ENCODE assay signal across 1 cellular context in the genomic region with DNA sequence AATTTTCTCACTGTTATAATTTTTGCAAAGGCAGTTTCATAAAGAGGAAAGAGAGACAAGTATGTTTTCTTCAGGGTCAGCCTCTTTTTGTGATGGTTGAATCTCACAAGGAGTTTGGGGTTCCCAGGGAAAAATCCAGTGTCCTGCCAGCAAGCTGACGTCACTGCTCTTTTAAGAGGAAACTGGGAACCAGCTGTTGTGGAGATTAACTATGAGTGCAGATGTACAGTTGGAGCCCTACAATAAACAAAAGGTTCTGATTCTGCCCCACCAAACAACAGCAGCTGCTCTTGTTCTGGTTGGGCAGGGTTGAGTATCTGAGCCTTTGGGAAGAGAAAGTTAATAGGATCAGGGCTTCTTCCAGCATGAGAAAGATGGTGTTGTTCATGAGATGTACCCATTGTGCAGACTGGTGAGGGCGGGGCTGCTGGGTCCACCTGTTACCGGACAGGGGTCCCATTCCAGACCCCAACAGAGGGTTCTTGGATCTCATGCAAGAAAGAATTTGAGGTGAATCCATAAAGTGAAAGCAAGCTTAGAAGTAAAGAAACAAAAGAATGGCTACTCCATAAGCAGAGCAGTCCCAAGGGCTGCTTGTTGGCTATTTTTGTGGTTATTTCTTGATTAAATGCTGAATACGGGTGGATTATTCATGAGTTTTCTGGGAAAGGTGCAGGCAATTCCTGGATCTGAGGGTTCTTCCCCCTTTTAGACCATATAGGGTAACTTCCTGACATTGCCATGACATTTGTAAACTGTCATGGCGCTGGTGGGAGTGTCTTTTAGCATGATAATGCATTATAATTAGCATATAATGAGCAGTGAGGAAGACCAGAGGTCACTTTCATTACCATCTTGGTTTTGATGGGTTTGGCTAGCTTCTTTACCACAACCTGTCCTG.
TF ChIP-seq lines count a peak whose summit lies in the region.

No MANE protein-coding gene starts in this region.

TF ChIP-seq in K562, 482 proteins besides CTCF, POLR2A, EP300 and RAD21 (continued from another document and continues in another):
- TF ChIP-seq, protein P1, sequence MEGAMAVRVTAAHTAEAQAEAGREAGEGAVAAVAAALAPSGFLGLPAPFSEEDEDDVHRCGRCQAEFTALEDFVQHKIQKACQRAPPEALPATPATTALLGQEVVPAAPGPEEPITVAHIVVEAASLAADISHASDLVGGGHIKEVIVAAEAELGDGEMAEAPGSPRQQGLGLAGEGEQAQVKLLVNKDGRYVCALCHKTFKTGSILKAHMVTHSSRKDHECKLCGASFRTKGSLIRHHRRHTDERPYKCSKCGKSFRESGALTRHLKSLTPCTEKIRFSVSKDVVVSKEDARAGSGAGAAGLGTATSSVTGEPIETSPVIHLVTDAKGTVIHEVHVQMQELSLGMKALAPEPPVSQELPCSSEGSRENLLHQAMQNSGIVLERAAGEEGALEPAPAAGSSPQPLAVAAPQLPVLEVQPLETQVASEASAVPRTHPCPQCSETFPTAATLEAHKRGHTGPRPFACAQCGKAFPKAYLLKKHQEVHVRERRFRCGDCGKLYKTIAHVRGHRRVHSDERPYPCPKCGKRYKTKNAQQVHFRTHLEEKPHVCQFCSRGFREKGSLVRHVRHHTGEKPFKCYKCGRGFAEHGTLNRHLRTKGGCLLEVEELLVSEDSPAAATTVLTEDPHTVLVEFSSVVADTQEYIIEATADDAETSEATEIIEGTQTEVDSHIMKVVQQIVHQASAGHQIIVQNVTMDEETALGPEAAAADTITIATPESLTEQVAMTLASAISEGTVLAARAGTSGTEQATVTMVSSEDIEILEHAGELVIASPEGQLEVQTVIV (CRISPR knock-in tag; IDR thresholded peaks at IDR 0.05; ENCODE audit: borderline replicate concordance): no peak
- TF ChIP-seq GATAD2A (IDR thresholded peaks at IDR 0.05) (no peak), SAFB2 (IDR thresholded peaks at IDR 0.05; ENCODE audit: borderline replicate concordance, low read depth, low read length, severe bottlenecking) (no peak), SMAD4 (CRISPR knock-in tag; conservative IDR thresholded peaks at IDR 0.05) (no peak), ZKSCAN8 (CRISPR knock-in tag; IDR thresholded peaks at IDR 0.05) (no peak), U2AF1 (optimal IDR thresholded peaks at IDR 0.05; ENCODE audit: low read depth, low read length) (no peak), TBL1XR1 (IDR thresholded peaks at IDR 0.05; ENCODE audit: low read length in 2 of 2) (no peak), BCOR (IDR thresholded peaks at IDR 0.05) (peak; percentile 33; the same call in 1 of the 2 replicates), CTBP1 (IDR thresholded peaks at IDR 0.05; ENCODE audit: borderline replicate concordance) (0 out of 2 replicates have a peak, but pooled peaks have one; percentile 9), POLR3A (IDR thresholded peaks at IDR 0.05; ENCODE audit: borderline replicate concordance, extremely low read depth, insufficient read depth, insufficient read length) (no peak), NFE2L1 (tag; IDR thresholded peaks at IDR 0.05; ENCODE audit: borderline replicate concordance, low read depth) (no peak), GTF2F1 (IDR thresholded peaks at IDR 0.05; ENCODE audit: low read depth, low read length) (no peak), CREB1 (IDR thresholded peaks at IDR 0.05) (no peak), CREB1 (CRISPR knock-in tag; IDR thresholded peaks at IDR 0.05) (no peak), CHD1 (IDR thresholded peaks at IDR 0.05; ENCODE audit: low read length) (no peak), RREB1 (CRISPR knock-in tag; IDR thresholded peaks at IDR 0.05) (0 out of 2 replicates have a peak, but pooled peaks have one; percentile 62), NCOA4 (IDR thresholded peaks at IDR 0.05; ENCODE audit: partially characterized antibody) (no peak), KLF1 (tag; IDR thresholded peaks at IDR 0.05) (no peak), ATF7 (IDR thresholded peaks at IDR 0.05) (peak; percentile 55; the same call in 1 of the 2 replicates), NR4A1 (CRISPR knock-in tag; IDR thresholded peaks at IDR 0.05) (no peak), NR4A1 (tag; IDR thresholded peaks at IDR 0.05) (no peak; the same call in 1 of the 2 replicates), FOXM1 (IDR thresholded peaks at IDR 0.05; ENCODE audit: low read depth) (no peak), FOXM1 (CRISPR knock-in tag; IDR thresholded peaks at IDR 0.05; ENCODE audit: low read depth) (no peak), SRSF1 (IDR thresholded peaks at IDR 0.05; ENCODE audit: low read depth, low read length) (no peak), PYGO2 (tag; IDR thresholded peaks at IDR 0.05) (no peak), JUND (IDR thresholded peaks at IDR 0.05; ENCODE audit: borderline replicate concordance, low read depth, low read length) (0 out of 2 replicates have a peak, but pooled peaks have one; percentile 51), JUND (tag; IDR thresholded peaks at IDR 0.05; ENCODE audit: borderline replicate concordance, low read depth, low read length) (peak; percentile 10; the same call in 1 of the 3 replicates), BRD4 (IDR thresholded peaks at IDR 0.05) (no peak), BRD9 (IDR thresholded peaks at IDR 0.05; ENCODE audit: low read depth, partially characterized antibody) (no peak), ZC3H4 (CRISPR knock-in tag; IDR thresholded peaks at IDR 0.05; ENCODE audit: borderline replicate concordance) (no peak), SREBF1 (IDR thresholded peaks at IDR 0.05; ENCODE audit: borderline replicate concordance, low read depth, low read length) (no peak), RFX1 (IDR thresholded peaks at IDR 0.05) (peak; percentile 82), PBX2 (CRISPR knock-in tag; IDR thresholded peaks at IDR 0.05; ENCODE audit: low read depth) (no peak), PBX2 (tag; conservative IDR thresholded peaks at IDR 0.05; ENCODE audit: low read depth) (no peak), MAFG (tag; conservative IDR thresholded peaks at IDR 0.05) (peak; percentile 58; the same call in 1 of the 2 replicates), FOXA3 (CRISPR knock-in tag; conservative IDR thresholded peaks at IDR 0.05 in 1 of 2, IDR thresholded peaks at IDR 0.05 in 1 of 2) (no peak), BRF2 (IDR thresholded peaks at IDR 0.05; ENCODE audit: borderline replicate concordance, insufficient read depth, insufficient read length) (no peak), MAFF (IDR thresholded peaks at IDR 0.05; ENCODE audit: low read length) (no peak), CHD4 (IDR thresholded peaks at IDR 0.05; ENCODE audit: insufficient read depth, insufficient replicate concordance, low read depth, low read length, poor library complexity, severe bottlenecking) (no peak), ARNT (IDR thresholded peaks at IDR 0.05) (no peak), ZNF280A (IDR thresholded peaks at IDR 0.05; ENCODE audit: low read depth, partially characterized antibody) (no peak), NFIC (IDR thresholded peaks at IDR 0.05) (0 out of 2 replicates have a peak, but pooled peaks have one; percentile 10), ZFP30 (CRISPR knock-in tag; IDR thresholded peaks at IDR 0.05; ENCODE audit: borderline replicate concordance) (no peak), C11orf30 (IDR thresholded peaks at IDR 0.05; ENCODE audit: low read depth) (peak; percentile 74), MECOM (CRISPR knock-in tag; IDR thresholded peaks at IDR 0.05) (no peak), LCOR (CRISPR knock-in tag; IDR thresholded peaks at IDR 0.05) (0 out of 2 replicates have a peak, but pooled peaks have one; percentile 14), TEAD4 (IDR thresholded peaks at IDR 0.05; ENCODE audit: low read length) (no peak), TEAD4 (CRISPR knock-in tag; IDR thresholded peaks at IDR 0.05; ENCODE audit: borderline replicate concordance) (no peak)
- TF ChIP-seq, protein P2, sequence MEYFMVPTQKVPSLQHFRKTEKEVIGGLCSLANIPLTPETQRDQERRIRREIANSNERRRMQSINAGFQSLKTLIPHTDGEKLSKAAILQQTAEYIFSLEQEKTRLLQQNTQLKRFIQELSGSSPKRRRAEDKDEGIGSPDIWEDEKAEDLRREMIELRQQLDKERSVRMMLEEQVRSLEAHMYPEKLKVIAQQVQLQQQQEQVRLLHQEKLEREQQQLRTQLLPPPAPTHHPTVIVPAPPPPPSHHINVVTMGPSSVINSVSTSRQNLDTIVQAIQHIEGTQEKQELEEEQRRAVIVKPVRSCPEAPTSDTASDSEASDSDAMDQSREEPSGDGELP (CRISPR knock-in tag; IDR thresholded peaks at IDR 0.05; ENCODE audit: borderline replicate concordance): peak; percentile 57; the same call in 1 of the 2 replicates
- TF ChIP-seq, protein P3, sequence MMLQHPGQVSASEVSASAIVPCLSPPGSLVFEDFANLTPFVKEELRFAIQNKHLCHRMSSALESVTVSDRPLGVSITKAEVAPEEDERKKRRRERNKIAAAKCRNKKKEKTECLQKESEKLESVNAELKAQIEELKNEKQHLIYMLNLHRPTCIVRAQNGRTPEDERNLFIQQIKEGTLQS (IDR thresholded peaks at IDR 0.05): peak; percentile 63
- TF ChIP-seq, protein P3 (CRISPR knock-in tag; conservative IDR thresholded peaks at IDR 0.05): no peak
